14 cellular contexts compared by ENCODE assay signal in the genomic region with DNA sequence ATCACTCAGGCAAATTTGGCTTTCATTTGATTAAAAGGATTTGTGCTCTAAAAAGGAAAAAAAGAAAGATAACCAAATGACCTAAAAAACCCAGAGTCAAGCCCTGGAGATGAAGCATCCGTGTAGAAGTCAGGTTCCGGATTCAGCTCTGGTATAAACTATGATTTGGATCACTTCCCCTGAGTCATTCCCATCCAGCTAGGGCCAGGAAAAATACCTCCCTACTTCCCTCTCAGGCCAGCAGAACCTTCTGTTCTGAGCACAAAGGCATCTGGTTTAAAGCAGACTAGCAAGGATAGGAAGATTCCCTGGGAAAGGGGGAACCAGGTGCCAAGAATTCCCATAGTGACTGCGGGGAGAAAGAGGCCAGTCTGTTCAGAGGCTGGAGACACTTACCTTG. TPM values are rescaled to one million over a fixed set of nuclear protein-coding genes. Genes with fewer than 3 reads are reported as not detected.
A peak's percentile ranks its signal among the peaks of the same experiment; 100 is the strongest.
DNase-seq lines count a peak whose midpoint lies in the region; ATAC-seq and TF ChIP-seq lines count a peak whose summit lies in the region.
"Had no signal": no experiment of that assay in that cellular context is flagged by ENCODE, and none has a peak within 500 bp of the region (broad histone marks: within the 10 kb centered on the region; RNA-seq: fewer than 3 reads in every experiment).

No MANE protein-coding gene starts in this region.

- in situ Hi-C loops in astrocyte of the spinal cord (cut with HindIII; ENCODE audit: low sequenced_read_pairs), result no loop called here

- CTCF ChIA-PET in activated CD8-positive, alpha-beta memory T cell treated with anti-CD3 and anti-CD28 coated beads, Interleukin-2, amount 10 ng/mL, durations not matched to agents 7 days and 5 days (lab: Charles Lee), result interaction anchor here (1.3 to 18.8 kb wide), 3 partner anchors 9 to 43 kb away, joined by 3 to 411 read pairs (median 4); a partner anchor contains a TSS

- H3K27me3 Mint-ChIP-seq in HFFc6 (ENCODE audit: insufficient read depth), result peaks cover 1% of the 10 kb centered on the region; the same call in 1 of the 2 replicates
- H3K27me3 Mint-ChIP-seq in activated CD8-positive, alpha-beta memory T cell treated with anti-CD3 and anti-CD28 coated beads, Interleukin-2, amount 10 ng/mL, durations not matched to agents 7 days and 5 days, result no peaks in the 10 kb centered on the region
- H3K27me3 Mint-ChIP-seq: activated CD8-positive, alpha-beta T cell treated with anti-CD3 and anti-CD28 coated beads for 36 hours had no signal

- peak; percentile 51 for DNase-seq in HFFc6
- peak; percentile 47 for DNase-seq in astrocyte of the spinal cord (ENCODE audit: low read depth, low spot score)
- DNase-seq in foreskin fibroblast, result peak; percentile 61 to 79
- DNase-seq in NCI-H2196 treated with DMSO at 0.1 percent for 48 hours (lab: John Stamatoyannopoulos, UW; ENCODE audit: unreplicated experiment), result no peak
- no peak for DNase-seq in activated CD8-positive, alpha-beta memory T cell treated with anti-CD3 and anti-CD28 coated beads, Interleukin-2, amount 10 ng/mL, durations not matched to agents 7 days and 5 days
- no peak for DNase-seq in H7
- DNase-seq: activated CD8-positive, alpha-beta T cell treated with anti-CD3 and anti-CD28 coated beads for 36 hours; activated gamma-delta T cell treated with Interleukin-2 at 50 U/mL for 16 hours; NCI-H1105 treated with DMSO at 0.1 percent for 48 hours; NCI-H524 treated with DMSO at 0.1 percent for 48 hours had no signal

- ATAC-seq in activated CD8-positive, alpha-beta memory T cell treated with anti-CD3 and anti-CD28 coated beads, Interleukin-2, amount 10 ng/mL, durations not matched to agents 7 days and 5 days, result no peak
- ATAC-seq: activated CD8-positive, alpha-beta T cell treated with anti-CD3 and anti-CD28 coated beads for 36 hours; HepG2 had no signal

- H3K4me3 ChIP-seq in astrocyte of the spinal cord (ENCODE audit: low read depth, low read length) (no peak overlapping the region), foreskin fibroblast (ENCODE audit: low read depth in 1 of 2, low read length in 2 of 2) (no peak overlapping the region), H7 (ENCODE audit: insufficient read depth, low read depth, low read length) (no peak overlapping the region)

- no peaks in the 10 kb centered on the region for H3K27me3 ChIP-seq in H7 (ENCODE audit: control insufficient read depth, insufficient read depth, low read length)

- H3K4me1 Mint-ChIP-seq in HFFc6 (ENCODE audit: low read depth), result peaks cover 35% of the 10 kb centered on the region
- no peaks in the 10 kb centered on the region for H3K4me1 Mint-ChIP-seq in activated CD8-positive, alpha-beta memory T cell treated with anti-CD3 and anti-CD28 coated beads, Interleukin-2, amount 10 ng/mL, durations not matched to agents 7 days and 5 days
- H3K4me1 Mint-ChIP-seq: nephron had no signal

- H3K9me3 Mint-ChIP-seq in HFFc6, result no peaks in the 10 kb centered on the region
- no peaks in the 10 kb centered on the region for H3K9me3 Mint-ChIP-seq in activated CD8-positive, alpha-beta memory T cell treated with anti-CD3 and anti-CD28 coated beads, Interleukin-2, amount 10 ng/mL, durations not matched to agents 7 days and 5 days (ENCODE audit: low read depth)
- H3K9me3 Mint-ChIP-seq: activated CD8-positive, alpha-beta T cell treated with anti-CD3 and anti-CD28 coated beads for 36 hours; nephron; T-helper 2 cell treated with Interferon-gamma antibody and Interleukin-4, amounts not matched to agents 5 μg/mL and 100 μg/mL, for 36 hours had no signal

- H3K27ac Mint-ChIP-seq in HFFc6, result peak overlapping the region; percentile 90
- no peak overlapping the region for H3K27ac Mint-ChIP-seq in activated CD8-positive, alpha-beta memory T cell treated with anti-CD3 and anti-CD28 coated beads, Interleukin-2, amount 10 ng/mL, durations not matched to agents 7 days and 5 days
- H3K27ac Mint-ChIP-seq: activated CD8-positive, alpha-beta T cell treated with anti-CD3 and anti-CD28 coated beads for 36 hours; nephron; T-helper 2 cell treated with Interferon-gamma antibody and Interleukin-4, amounts not matched to agents 5 μg/mL and 100 μg/mL, for 36 hours had no signal

- no peak for TF ChIP-seq CTCF in HFFc6 (IDR thresholded peaks at IDR 0.05)
- no peak for TF ChIP-seq CTCF in astrocyte of the spinal cord (IDR thresholded peaks at IDR 0.05; ENCODE audit: low read depth, low read length)
- TF ChIP-seq CTCF in foreskin fibroblast (IDR thresholded peaks at IDR 0.05; ENCODE audit: low read depth, low read length), result no peak

- peak overlapping the region; percentile 42 for H3K27ac ChIP-seq in temporal lobe (ENCODE audit: low read depth, low read length)

- H3K36me3 Mint-ChIP-seq in HFFc6 (ENCODE audit: low read depth), result peaks cover 18% of the 10 kb centered on the region
- peaks cover 7% of the 10 kb centered on the region for H3K36me3 Mint-ChIP-seq in activated CD8-positive, alpha-beta memory T cell treated with anti-CD3 and anti-CD28 coated beads, Interleukin-2, amount 10 ng/mL, durations not matched to agents 7 days and 5 days

- H3K4me3 Mint-ChIP-seq in HFFc6, result no peak overlapping the region; the same call in 1 of the 2 replicates
- H3K4me3 Mint-ChIP-seq in activated CD8-positive, alpha-beta memory T cell treated with anti-CD3 and anti-CD28 coated beads, Interleukin-2, amount 10 ng/mL, durations not matched to agents 7 days and 5 days, result no peak overlapping the region
- H3K4me3 Mint-ChIP-seq: activated CD8-positive, alpha-beta T cell treated with anti-CD3 and anti-CD28 coated beads for 36 hours; nephron; T-helper 2 cell treated with Interferon-gamma antibody and Interleukin-4, amounts not matched to agents 5 μg/mL and 100 μg/mL, for 36 hours had no signal

- peaks cover 26% of the 10 kb centered on the region for H3K36me3 ChIP-seq in H7 (replicated peaks; ENCODE audit: control insufficient read depth, insufficient read depth, low read length)

RNA-seq across cellular contexts. Expression of a gene that starts 25.7 kb away (rescaled TPM):
- total RNA-seq in HFFc6 (2021; fragmentation: NEBNext Ultra II Directional; extraction: Animal tissue kit (Norgen Biotek cat#: 25700)), result 10 to 100 TPM; 18.9 to 21.5 (median 20.3) TPM
- total RNA-seq in temporal lobe, result 14.5 TPM
- 10 to 100 TPM; 49.4 to 64.5 TPM for total RNA-seq in activated CD8-positive, alpha-beta memory T cell treated with anti-CD3 and anti-CD28 coated beads, Interleukin-2, amount 10 ng/mL, durations not matched to agents 7 days and 5 days
- 26.0 and 31.6 TPM in 2 replicates for total RNA-seq in H7 (2014; rRNA removed; shearing (Covaris generic))

RNA-seq across cellular contexts. Expression of a gene that starts 37.3 kb away (rescaled TPM):
- total RNA-seq in HFFc6 (2021; fragmentation: NEBNext Ultra II Directional; extraction: Animal tissue kit (Norgen Biotek cat#: 25700)), result 10 to 100 TPM; 24.6 to 33.1 (median 28.1) TPM
- 53.8 TPM for total RNA-seq in temporal lobe
- total RNA-seq in activated CD8-positive, alpha-beta memory T cell treated with anti-CD3 and anti-CD28 coated beads, Interleukin-2, amount 10 ng/mL, durations not matched to agents 7 days and 5 days, result 10 to 100 TPM; 30.8 to 49.2 TPM
- total RNA-seq in H7 (2014; rRNA removed; shearing (Covaris generic)), result 26.6 and 35.9 TPM in 2 replicates

RNA-seq across cellular contexts. Expression of a gene that starts 51.7 kb away (rescaled TPM):
- 10 to 100 TPM; 47.2 to 62.6 (median 55.3) TPM for total RNA-seq in HFFc6 (2021; fragmentation: NEBNext Ultra II Directional; extraction: Animal tissue kit (Norgen Biotek cat#: 25700))
- 24.8 TPM for total RNA-seq in temporal lobe
- 10 to 100 TPM; 73.6 to 83.7 TPM for total RNA-seq in activated CD8-positive, alpha-beta memory T cell treated with anti-CD3 and anti-CD28 coated beads, Interleukin-2, amount 10 ng/mL, durations not matched to agents 7 days and 5 days
- total RNA-seq in H7 (2014; rRNA removed; shearing (Covaris generic)), result 21.8 and 59.8 TPM in 2 replicates

RNA-seq across cellular contexts. Expression of a gene that starts 55.2 kb away (rescaled TPM):
- 10 to 100 TPM; 27.1 to 34.7 (median 30.6) TPM for total RNA-seq in HFFc6 (2021; fragmentation: NEBNext Ultra II Directional; extraction: Animal tissue kit (Norgen Biotek cat#: 25700))
- total RNA-seq in temporal lobe, result 14.3 TPM
- 10 to 100 TPM; 29.0 to 36.2 TPM for total RNA-seq in activated CD8-positive, alpha-beta memory T cell treated with anti-CD3 and anti-CD28 coated beads, Interleukin-2, amount 10 ng/mL, durations not matched to agents 7 days and 5 days
- 82.7 and 91.4 TPM in 2 replicates for total RNA-seq in H7 (2014; rRNA removed; shearing (Covaris generic))

Comparison
In these comparisons a context has a peak if more than half of its experiments do, and no peak if none do; other contexts are left out.
1. DNase-seq: peak in HFFc6 (single experiment), astrocyte of the spinal cord (single experiment) and foreskin fibroblast (2 of 2); none in NCI-H2196 treated with DMSO at 0.1 percent for 48 hours (single experiment), activated CD8-positive, alpha-beta memory T cell treated with anti-CD3 and anti-CD28 coated beads, Interleukin-2, amount 10 ng/mL, durations not matched to agents 7 days and 5 days (single experiment) and H7 (single experiment).